Comparison of ENCODE assay signal across 17 cellular contexts in genomic region chr9:121853617-121854395, GRCh38.
A peak's percentile ranks its signal among the peaks of the same experiment; 100 is the strongest.
DNase-seq lines count a peak whose midpoint lies in the region; ATAC-seq, FAIRE-seq and TF ChIP-seq lines count a peak whose summit lies in the region.
"Had no signal": no experiment of that assay in that cellular context is flagged by ENCODE, and none has a peak within 500 bp of the region (broad histone marks: within the 10 kb centered on the region; RNA-seq: fewer than 3 reads in every experiment).

No MANE protein-coding gene starts in this region.

- 94 to 96% (median 95%) methylated on average over 9 to 11 of the region's 11 CpGs for WGBS in heart left ventricle, 4 donors
- 94 to 96% methylated on average over 11 of the region's 11 CpGs for WGBS in heart right ventricle, 2 donors
- WGBS in H1 (ENCODE audit: extremely low coverage in 1 of 2, insufficient coverage in 1 of 2, insufficient read length in 1 of 2, insufficient replicate concordance in 2 of 2, low coverage in 1 of 2, low lambda C conversion rate in 2 of 2, missing lambda C conversion rate in 1 of 2), 2 experiments: 91% methylated on average over 11 of the region's 11 CpGs; no CpG with 5 or more reads in 1 of the 2 experiments
- 86 to 93% (median 86%) methylated on average over 11 of the region's 11 CpGs for WGBS in psoas muscle, 3 donors

- H3K23ac ChIP-seq in H1 (ENCODE audit: insufficient read length): no peak overlapping the region

- H2BK20ac ChIP-seq in H1 (ENCODE audit: low read length): 0 out of 2 replicates have a peak overlapping the region, but pooled peaks have one; percentile 34

- H3K27me3 ChIP-seq in heart left ventricle (no peaks in the 10 kb centered on the region), heart right ventricle (no peaks in the 10 kb centered on the region), H1 (replicated peaks in 1 of 4; ENCODE audit: control insufficient read depth in 3 of 4, extremely low read depth in 1 of 4, insufficient read depth in 3 of 4, low read length in 3 of 4) (no peaks in the 10 kb centered on the region), psoas muscle (ENCODE audit: insufficient read depth in 3 of 3, low read length in 2 of 3) (no peaks in the 10 kb centered on the region), uterus (no peaks in the 10 kb centered on the region), SJCRH30 (no peaks in the 10 kb centered on the region)

- TF ChIP-seq EP300 in H1 (IDR thresholded peaks at IDR 0.05; ENCODE audit: borderline replicate concordance in 1 of 2, low read depth in 2 of 2, low read length in 2 of 2): no peak

- no peaks in the 10 kb centered on the region; the same call in 1 of the 2 replicates for H3K23me2 ChIP-seq in H1 (ENCODE audit: low read depth, low read length)

- H4K91ac ChIP-seq in H1 (replicated peaks; ENCODE audit: insufficient read length, low read length): no peak overlapping the region

- CTCF ChIA-PET in H1 (lab: Charles Lee; ENCODE audit: partially characterized antibody): interaction anchor here (0.8 to 1.8 kb wide), 11 partner anchors 9 to 259 kb away, joined by 3 to 5 read pairs (median 3); no protein-coding TSS in a partner anchor

- TF ChIP-seq POLR2A in heart left ventricle (IDR thresholded peaks at IDR 0.05) (no peak), H1 (IDR thresholded peaks at IDR 0.05; ENCODE audit: control extremely low read depth in 1 of 2, low read depth in 2 of 2, low read length in 2 of 2) (no peak), uterus (IDR thresholded peaks at IDR 0.05) (no peak)

- H2BK120ac ChIP-seq in H1 (replicated peaks; ENCODE audit: low read depth, low read length): no peak overlapping the region

- no peak overlapping the region for H3K4me2 ChIP-seq in H1 (ENCODE audit: insufficient read depth in 1 of 2, low read depth in 2 of 2, low read length in 2 of 2)
- H3K4me2 ChIP-seq: PC-9 had no signal

- no peak for FAIRE-seq in H1 (lab: Jason Lieb, UNC)
- FAIRE-seq: A204.1, K562 had no signal

- H4K20me1 ChIP-seq in H1 (replicated peaks in 1 of 2; ENCODE audit: control insufficient read depth in 1 of 2, insufficient read depth in 2 of 2, low read length in 2 of 2): no peaks in the 10 kb centered on the region

- H2BK15ac ChIP-seq in H1 (ENCODE audit: low read length): no peak overlapping the region; the same call in 1 of the 2 replicates

- no peak overlapping the region for H2AFZ ChIP-seq in H1 (ENCODE audit: low read length)
- H2AFZ ChIP-seq: PC-9 had no signal

- H3K9me3 ChIP-seq in heart left ventricle (peaks cover 0 to 10% (median 0%) of the 10 kb centered on the region in 12 donors), heart right ventricle (peaks cover 0 to 10% (median 0%) of the 10 kb centered on the region in 11 donors), H1 (ENCODE audit: insufficient read depth in 2 of 2, low read depth in 1 of 2, low read length in 1 of 2) (no peaks in the 10 kb centered on the region), psoas muscle (no peaks in the 10 kb centered on the region), uterus (no peaks in the 10 kb centered on the region), SJCRH30 (replicated peaks) (no peaks in the 10 kb centered on the region; the same call in 1 of the 2 replicates)

- ATAC-seq in heart left ventricle (peak in 3 of 4 donors; percentile 4 to 5 (median 5)), heart right ventricle (no peak), psoas muscle (peak in 1 of 4 donors; percentile 8)
- ATAC-seq: K562 had no signal

- TF ChIP-seq RAD21 in H1 (IDR thresholded peaks at IDR 0.05 in 1 of 2, conservative IDR thresholded peaks at IDR 0.05 in 1 of 2; ENCODE audit: low read depth in 2 of 2, low read length in 2 of 2): no peak

- POLR2A ChIA-PET in H1 (lab: Charles Lee; ENCODE audit: partially characterized antibody): interaction anchor here (0.9 kb wide), 1 partner anchor 34 kb away, joined by 4 read pairs; no protein-coding TSS in a partner anchor

- H3K27ac ChIP-seq in heart left ventricle: peak overlapping the region in 3 of 12 donors; percentile 59 to 65 (median 60)
- no peak overlapping the region for H3K27ac ChIP-seq in heart right ventricle
- H3K27ac ChIP-seq in H1 (ENCODE audit: low read depth, low read length): no peak overlapping the region
- H3K27ac ChIP-seq in psoas muscle: peak overlapping the region; percentile 48
- peak overlapping the region; percentile 88 to 93 for H3K27ac ChIP-seq in uterus
- H3K27ac ChIP-seq in SJCRH30: no peak overlapping the region
- H3K27ac ChIP-seq: PC-9 had no signal

- H3K9ac ChIP-seq in H1 (replicated peaks in 1 of 4; ENCODE audit: extremely low read depth in 1 of 4, low read depth in 3 of 4, low read length in 3 of 4): no peak overlapping the region

- H3K36me3 ChIP-seq in heart left ventricle (no peaks in the 10 kb centered on the region), heart right ventricle (no peaks in the 10 kb centered on the region), H1 (ENCODE audit: control insufficient read depth in 2 of 4, insufficient read depth in 4 of 4, low read length in 3 of 4) (no peaks in the 10 kb centered on the region), psoas muscle (ENCODE audit: insufficient read depth in 1 of 2, low read depth in 1 of 2) (peaks cover 0 to 20% of the 10 kb centered on the region in 2 donors), uterus (no peaks in the 10 kb centered on the region), SJCRH30 (no peaks in the 10 kb centered on the region)

- H3K18ac ChIP-seq in H1 (ENCODE audit: extremely low read depth, low read length): no peak overlapping the region

- H3K4me1 ChIP-seq in heart left ventricle (peaks cover 0 to 18% (median 11%) of the 10 kb centered on the region in 12 donors), heart right ventricle (peaks cover 0 to 25% (median 11%) of the 10 kb centered on the region in 9 donors), H1 (replicated peaks in 1 of 4; ENCODE audit: control insufficient read depth in 3 of 4, insufficient read depth in 4 of 4, low read length in 3 of 4) (peaks cover 0 to 2% (median 0%) of the 10 kb centered on the region in 4 experiments; a peak in 2 of 7 replicates), psoas muscle (peaks cover 12% of the 10 kb centered on the region), uterus (peaks cover 6 to 18% of the 10 kb centered on the region in 2 donors), SJCRH30 (no peaks in the 10 kb centered on the region)

- no peaks in the 10 kb centered on the region for H3K79me1 ChIP-seq in H1 (ENCODE audit: low read depth, low read length)

- intact Hi-C loops in heart left ventricle (cut with DNase I) (loop anchor here in 1 of 10 donors (10.0 kb wide), 1 partner anchor 299 kb away; no protein-coding TSS in a partner anchor), heart right ventricle (cut with DNase I) (loop anchor here in 3 of 10 donors (10.0 kb wide), 2 partner anchors 159 to 169 kb away; no protein-coding TSS in a partner anchor), psoas muscle (cut with DNase I) (no loop called here), uterus (cut with DNase I; ENCODE audit: low total_unique reads) (no loop called here)

- H2BK12ac ChIP-seq in H1 (ENCODE audit: low read depth, low read length): no peak overlapping the region

- no peak overlapping the region for H3K4me3 ChIP-seq in heart left ventricle
- H3K4me3 ChIP-seq in heart right ventricle: no peak overlapping the region
- no peak overlapping the region for H3K4me3 ChIP-seq in H1 (ENCODE audit: extremely low read depth in 1 of 4, insufficient read depth in 2 of 4, low read depth in 3 of 4, low read length in 4 of 4)
- no peak overlapping the region for H3K4me3 ChIP-seq in psoas muscle
- H3K4me3 ChIP-seq in uterus: no peak overlapping the region
- H3K4me3 ChIP-seq in SJCRH30: no peak overlapping the region
- H3K4me3 ChIP-seq: K562, PC-9 had no signal

- no peak overlapping the region for H3K56ac ChIP-seq in H1 (replicated peaks; ENCODE audit: insufficient read length, low read depth, low read length)

- H3K79me2 ChIP-seq in H1 (ENCODE audit: control insufficient read depth in 1 of 2, insufficient read depth in 2 of 2, low read length in 2 of 2): no peaks in the 10 kb centered on the region

- H2BK5ac ChIP-seq in H1 (ENCODE audit: low read depth, low read length): no peak overlapping the region

- TF ChIP-seq CTCF in heart left ventricle (IDR thresholded peaks at IDR 0.05) (no peak), heart right ventricle (IDR thresholded peaks at IDR 0.05) (no peak), H1 (IDR thresholded peaks at IDR 0.05; ENCODE audit: control extremely low read depth in 1 of 3, insufficient read depth in 1 of 3, low read depth in 1 of 3, low read length in 3 of 3) (no peak), psoas muscle (IDR thresholded peaks at IDR 0.05) (no peak), uterus (IDR thresholded peaks at IDR 0.05) (no peak)

- H4K8ac ChIP-seq in H1 (ENCODE audit: extremely low read depth, insufficient read depth, low read length): peak overlapping the region; percentile 53; the same call in 1 of the 2 replicates

- no peak overlapping the region for H2AK5ac ChIP-seq in H1 (ENCODE audit: low read depth, low read length)

- no peak overlapping the region for H3K4ac ChIP-seq in H1 (replicated peaks; ENCODE audit: insufficient read length, low read depth, low read length)

- no peak overlapping the region for H3K14ac ChIP-seq in H1 (ENCODE audit: insufficient read length)

- H4K5ac ChIP-seq in H1 (ENCODE audit: insufficient read length, low read depth, low read length): no peak overlapping the region

- peak in 1 of 5 donors; percentile 4 for DNase-seq in heart left ventricle
- DNase-seq in heart right ventricle: no peak
- DNase-seq in H1 (ENCODE audit: low read depth in 1 of 2, low spot score in 2 of 2): no peak
- DNase-seq in psoas muscle: no peak
- DNase-seq in uterus: no peak
- DNase-seq in SJCRH30: no peak
- DNase-seq in NCI-H2227 (lab: John Stamatoyannopoulos, UW; ENCODE audit: unreplicated experiment): no peak
- no peak for DNase-seq in OCI-M1 (lab: John Stamatoyannopoulos, UW)
- DNase-seq: EL, GOT3, MV-4-11, NCI-H1417 treated with DMSO at 0.1 percent for 48 hours, NCI-H1930, NCI-H446, PC-9 had no signal

TF ChIP-seq in H1, 55 proteins besides CTCF, POLR2A, EP300 and RAD21 (continues in another document):
- TF ChIP-seq HDAC6 (IDR thresholded peaks at IDR 0.05; ENCODE audit: low read depth, low read length) (no peak), BRCA1 (IDR thresholded peaks at IDR 0.05; ENCODE audit: low read depth, low read length) (no peak), CHD2 (IDR thresholded peaks at IDR 0.05; ENCODE audit: low read length) (no peak), KDM1A (IDR thresholded peaks at IDR 0.05; ENCODE audit: borderline replicate concordance, low read length) (no peak), SP4 (IDR thresholded peaks at IDR 0.05; ENCODE audit: low read length) (no peak), HDAC2 (IDR thresholded peaks at IDR 0.05; ENCODE audit: borderline replicate concordance in 1 of 2, low read depth in 2 of 2, low read length in 2 of 2) (no peak), POU5F1 (IDR thresholded peaks at IDR 0.05; ENCODE audit: low read depth, low read length) (no peak), EGR1 (IDR thresholded peaks at IDR 0.05; ENCODE audit: borderline replicate concordance, low read depth, low read length) (no peak), SP2 (IDR thresholded peaks at IDR 0.05; ENCODE audit: low read length) (no peak), POLR2AphosphoS5 (IDR thresholded peaks at IDR 0.05; ENCODE audit: low read depth, low read length) (no peak), RFX5 (IDR thresholded peaks at IDR 0.05; ENCODE audit: borderline replicate concordance, low read depth, low read length) (no peak)

Comparison
In these comparisons a context has a peak if more than half of its experiments do, and no peak if none do; other contexts are left out.
1. ATAC-seq: peak in heart left ventricle (3 of 4); none in heart right ventricle (0 of 8).
2. H3K27ac ChIP-seq: peak in psoas muscle (single experiment) and uterus (2 of 2); none in heart right ventricle (0 of 10), H1 (single experiment) and SJCRH30 (single experiment).